In genomic region chr1:180909462-180909976, GRCh38 we compare ENCODE assay signal across 19 cellular contexts. TPM values are rescaled to one million over a fixed set of nuclear protein-coding genes. Genes with fewer than 3 reads are reported as not detected.
DNase-seq lines count a peak whose midpoint lies in the region; ATAC-seq and TF ChIP-seq lines count a peak whose summit lies in the region.
"Had no signal": no experiment of that assay in that cellular context is flagged by ENCODE, and none has a peak within 500 bp of the region (broad histone marks: within the 10 kb centered on the region; RNA-seq: fewer than 3 reads in every experiment).

No MANE protein-coding gene starts in this region.

- peaks cover 28% of the 10 kb centered on the region for H3K27me3 ChIP-seq in MM.1S (replicated peaks; ENCODE audit: insufficient read depth, low read length)
- H3K27me3 ChIP-seq: BE2C had no signal

- H2AFZ ChIP-seq in MM.1S (ENCODE audit: low read length): no peak overlapping the region
- H2AFZ ChIP-seq: GM23248 had no signal

- H3K36me3 ChIP-seq in MM.1S (replicated peaks; ENCODE audit: insufficient read depth, low read length): no peaks in the 10 kb centered on the region
- H3K36me3 ChIP-seq: BE2C, pancreas had no signal

- no peak overlapping the region for H3K9ac ChIP-seq in MM.1S (ENCODE audit: low read length)
- H3K9ac ChIP-seq: GM23248 had no signal

- peaks cover 36% of the 10 kb centered on the region for H3K27me3 Mint-ChIP-seq in activated CD8-positive, alpha-beta memory T cell treated with anti-CD3 and anti-CD28 coated beads, Interleukin-2, amount 10 ng/mL, durations not matched to agents 7 days and 5 days

- no peaks in the 10 kb centered on the region for H3F3A ChIP-seq in MM.1S (ENCODE audit: insufficient read depth, low read length)

- peaks cover 25% of the 10 kb centered on the region for H3K4me1 Mint-ChIP-seq in activated CD8-positive, alpha-beta memory T cell treated with anti-CD3 and anti-CD28 coated beads, Interleukin-2, amount 10 ng/mL, durations not matched to agents 7 days and 5 days

- H3K79me2 ChIP-seq in MM.1S (ENCODE audit: low read length): no peaks in the 10 kb centered on the region

- H3K36me3 Mint-ChIP-seq in activated CD8-positive, alpha-beta memory T cell treated with anti-CD3 and anti-CD28 coated beads, Interleukin-2, amount 10 ng/mL, durations not matched to agents 7 days and 5 days: no peaks in the 10 kb centered on the region

- no peak overlapping the region for H3K4me3 ChIP-seq in MM.1S (ENCODE audit: low read length)
- H3K4me3 ChIP-seq: GM23248, lung, pancreas had no signal

- H3K27ac ChIP-seq in MM.1S (ENCODE audit: low read length): no peak overlapping the region
- H3K27ac ChIP-seq: GM23248, pancreas, VCaP had no signal

- no peak for TF ChIP-seq CTCF in MM.1S (IDR thresholded peaks at IDR 0.05; ENCODE audit: low read length)

- peaks cover 5% of the 10 kb centered on the region; the same call in 1 of the 2 replicates for H3K4me1 ChIP-seq in MM.1S (ENCODE audit: low read length)
- H3K4me1 ChIP-seq: BE2C, pancreas had no signal

- H3K9me2 ChIP-seq in MM.1S (replicated peaks; ENCODE audit: insufficient read depth, low read length): no peaks in the 10 kb centered on the region

- ATAC-seq in GM18505 (IDR thresholded peaks at IDR 0.05; ENCODE audit: unreplicated experiment) (peak; percentile 40), GM19438 (IDR thresholded peaks at IDR 0.05; ENCODE audit: low read depth, unreplicated experiment) (peak; percentile 44), HG02798 (IDR thresholded peaks at IDR 0.05; ENCODE audit: poor library complexity, unreplicated experiment) (peak; percentile 56)
- no peak for ATAC-seq in activated CD8-positive, alpha-beta memory T cell treated with anti-CD3 and anti-CD28 coated beads, Interleukin-2, amount 10 ng/mL, durations not matched to agents 7 days and 5 days
- ATAC-seq: effector memory CD8-positive, alpha-beta T cell; pancreas had no signal

- no peaks in the 10 kb centered on the region for H3K9me3 ChIP-seq in MM.1S (replicated peaks; ENCODE audit: insufficient read depth, low read length)
- H3K9me3 ChIP-seq: BE2C, pancreas had no signal

- no peak overlapping the region for H3K4me3 Mint-ChIP-seq in activated CD8-positive, alpha-beta memory T cell treated with anti-CD3 and anti-CD28 coated beads, Interleukin-2, amount 10 ng/mL, durations not matched to agents 7 days and 5 days

- peaks cover under 1% of the 10 kb centered on the region for H3K9me3 Mint-ChIP-seq in activated CD8-positive, alpha-beta memory T cell treated with anti-CD3 and anti-CD28 coated beads, Interleukin-2, amount 10 ng/mL, durations not matched to agents 7 days and 5 days (ENCODE audit: low read depth)
- H3K9me3 Mint-ChIP-seq: effector memory CD8-positive, alpha-beta T cell had no signal

- CTCF ChIA-PET in activated CD8-positive, alpha-beta memory T cell treated with anti-CD3 and anti-CD28 coated beads, Interleukin-2, amount 10 ng/mL, durations not matched to agents 7 days and 5 days (lab: Charles Lee): interaction anchor here (1.1 kb wide), 1 partner anchor 233 kb away, joined by 3 read pairs; no protein-coding TSS in a partner anchor

- H3K27ac Mint-ChIP-seq in activated CD8-positive, alpha-beta memory T cell treated with anti-CD3 and anti-CD28 coated beads, Interleukin-2, amount 10 ng/mL, durations not matched to agents 7 days and 5 days: no peak overlapping the region
- H3K27ac Mint-ChIP-seq: effector memory CD8-positive, alpha-beta T cell had no signal

- TF ChIP-seq POLR2A in GM18505 (IDR thresholded peaks at IDR 0.05; ENCODE audit: borderline replicate concordance, extremely low read depth, insufficient read depth, insufficient read length): no peak

- DNase-seq in MM.1S (no peak), dermis blood vessel endothelial cell (no peak), Kasumi-1 (lab: John Stamatoyannopoulos, UW) (no peak), occipital lobe (lab: John Stamatoyannopoulos, UW) (no peak)
- DNase-seq in activated CD8-positive, alpha-beta memory T cell treated with anti-CD3 and anti-CD28 coated beads, Interleukin-2, amount 10 ng/mL, durations not matched to agents 7 days and 5 days: no peak
- DNase-seq: aorta; BE2C; effector memory CD8-positive, alpha-beta T cell; GM23248; NCI-H1436 treated with DMSO at 0.1 percent for 48 hours; NCI-H69; pancreas; SHP77 treated with DMSO at 0.1 percent for 48 hours; stimulated activated naive CD4-positive, alpha-beta T cell had no signal

- H3K4me2 ChIP-seq in MM.1S (ENCODE audit: low read depth, low read length): peak overlapping the region; percentile 14; the same call in 1 of the 2 replicates

- no peaks in the 10 kb centered on the region for H4K20me1 ChIP-seq in MM.1S (ENCODE audit: insufficient read depth, low read length)

RNA-seq across cellular contexts. Expression of gene KIAA1614, which starts 3.2 kb away (rescaled TPM):
- total RNA-seq in activated CD8-positive, alpha-beta memory T cell treated with anti-CD3 and anti-CD28 coated beads, Interleukin-2, amount 10 ng/mL, durations not matched to agents 7 days and 5 days: under 1 TPM; 0.07 to 0.12 TPM
- total RNA-seq in dermis blood vessel endothelial cell (5.9 and 6.1 TPM in 2 replicates), occipital lobe (5.6 TPM)
